11 cellular contexts compared by ENCODE assay signal in genomic region chr11:21564095-21564494, GRCh38.
"Had no signal": no experiment of that assay in that cellular context is flagged by ENCODE, and none has a peak within 500 bp of the region (broad histone marks: within the 10 kb centered on the region; RNA-seq: fewer than 3 reads in every experiment).

No MANE protein-coding gene starts in this region.

- H3K4me1 ChIP-seq: testis had no signal

- H3K27me3 ChIP-seq: ovary, testis had no signal

- ATAC-seq: stimulated activated naive CD8-positive, alpha-beta T cell treated with anti-CD3 and anti-CD28 coated beads, Interleukin-15, amount 100 ng/mL, for 72 hours had no signal

- H3K4me3 ChIP-seq: ovary, testis had no signal

- H3K27ac ChIP-seq: ovary, testis had no signal

- DNase-seq: activated CD4-positive, alpha-beta T cell treated with anti-CD3 and anti-CD28 coated beads, Interleukin-2, amount 50 U/mL, for 1 hour; activated naive CD8-positive, alpha-beta T cell treated with anti-CD3 and anti-CD28 coated beads for 36 hours; anterior cingulate cortex; endodermal cell; erythroblast; hippocampal formation; ovary; stimulated activated CD4-positive, alpha-beta T cell treated with anti-CD3 and anti-CD28 coated beads, Interleukin-4, amount 100 ng/mL, for 1 hour; stimulated activated CD8-positive, alpha-beta memory T cell treated with anti-CD3 and anti-CD28 coated beads, Interleukin-4, amount 100 ng/mL, for 48 hours; stimulated activated naive CD8-positive, alpha-beta T cell treated with anti-CD3 and anti-CD28 coated beads, Interleukin-15, amount 100 ng/mL, for 72 hours; testis had no signal

- H3K9me3 ChIP-seq: ovary, testis had no signal

- H3K36me3 ChIP-seq: ovary had no signal
